In genomic region chr9:114506082-114506390, GRCh38 we compare ENCODE assay signal across 9 cellular contexts. TPM values are rescaled to one million over a fixed set of nuclear protein-coding genes. Genes with fewer than 3 reads are reported as not detected.
A peak's percentile ranks its signal among the peaks of the same experiment; 100 is the strongest.
DNase-seq lines count a peak whose midpoint lies in the region; ATAC-seq and TF ChIP-seq lines count a peak whose summit lies in the region.
"Had no signal": no experiment of that assay in that cellular context is flagged by ENCODE, and none has a peak within 500 bp of the region (broad histone marks: within the 10 kb centered on the region; RNA-seq: fewer than 3 reads in every experiment).

No MANE protein-coding gene starts in this region.

- H3K36me3 ChIP-seq in adipocyte (ENCODE audit: control insufficient read depth, insufficient read depth, low read length, severe bottlenecking) (no peaks in the 10 kb centered on the region), left lung (no peaks in the 10 kb centered on the region), subcutaneous abdominal adipose tissue (ENCODE audit: control insufficient read depth in 5 of 5, insufficient read depth in 5 of 5, low read length in 5 of 5) (no peaks in the 10 kb centered on the region)

- H3K4me3 ChIP-seq in adipocyte (ENCODE audit: low read length) (peak overlapping the region; percentile 89), left lung (peak overlapping the region; percentile 52 to 53), subcutaneous abdominal adipose tissue (ENCODE audit: low read depth in 1 of 5, low read length in 5 of 5) (peak overlapping the region; percentile 64 to 78 (median 68))

- H3K27me3 ChIP-seq in adipocyte (replicated peaks; ENCODE audit: control insufficient read depth, insufficient read depth, low read length) (peaks cover 29% of the 10 kb centered on the region), left lung (peaks cover 21 to 93% of the 10 kb centered on the region in 2 donors), subcutaneous abdominal adipose tissue (ENCODE audit: control insufficient read depth in 5 of 5, insufficient read depth in 4 of 5, low read length in 5 of 5) (peaks cover 0 to 11% (median 4%) of the 10 kb centered on the region in 5 donors)

- no peak for DNase-seq in activated CD8-positive, alpha-beta memory T cell treated with anti-CD3 and anti-CD28 coated beads, Interleukin-2, amount 10 ng/mL, durations not matched to agents 7 days and 5 days
- no peak for DNase-seq in activated CD8-positive, alpha-beta memory T cell treated with anti-CD3 and anti-CD28 coated beads for 24 hours
- DNase-seq in adipocyte (ENCODE audit: low read depth) (no peak), left lung (no peak)
- no peak for DNase-seq in stimulated activated CD4-positive, alpha-beta T cell treated with anti-CD3 and anti-CD28 coated beads, Interleukin-12 subunit alpha, Interleukin-12 subunit beta, amount 100 ng/mL, for 4 hours
- DNase-seq in stimulated activated CD4-positive, alpha-beta T cell treated with anti-CD3 and anti-CD28 coated beads, Interleukin-4, amount 100 ng/mL, for 4 hours, result no peak

- H3K27me3 Mint-ChIP-seq in activated CD8-positive, alpha-beta memory T cell treated with anti-CD3 and anti-CD28 coated beads, Interleukin-2, amount 10 ng/mL, durations not matched to agents 7 days and 5 days, result peaks cover 60% of the 10 kb centered on the region

- H3K4me1 ChIP-seq in adipocyte (ENCODE audit: control insufficient read depth, insufficient read depth, low read length), result no peaks in the 10 kb centered on the region
- H3K4me1 ChIP-seq in left lung, result peaks cover 3 to 26% of the 10 kb centered on the region in 2 donors
- H3K4me1 ChIP-seq in subcutaneous abdominal adipose tissue (ENCODE audit: control insufficient read depth in 5 of 5, insufficient read depth in 5 of 5, low read length in 5 of 5), result peaks cover 2 to 30% (median 19%) of the 10 kb centered on the region in 5 donors

- H3K4me1 Mint-ChIP-seq in activated CD8-positive, alpha-beta memory T cell treated with anti-CD3 and anti-CD28 coated beads, Interleukin-2, amount 10 ng/mL, durations not matched to agents 7 days and 5 days, result peaks cover 30% of the 10 kb centered on the region

- H3K9me3 ChIP-seq in adipocyte (ENCODE audit: control insufficient read depth, low read length) (no peaks in the 10 kb centered on the region), left lung (no peaks in the 10 kb centered on the region), subcutaneous abdominal adipose tissue (ENCODE audit: control insufficient read depth in 5 of 5, low read length in 5 of 5) (no peaks in the 10 kb centered on the region)

- H3K9ac ChIP-seq in adipocyte (ENCODE audit: low read length), result peak overlapping the region; percentile 78
- peak overlapping the region in 1 of 5 donors; percentile 69 for H3K9ac ChIP-seq in subcutaneous abdominal adipose tissue (ENCODE audit: low read length in 5 of 5)

- TF ChIP-seq CTCF in left lung (IDR thresholded peaks at IDR 0.05), result no peak

- H3K4me3 Mint-ChIP-seq in activated CD8-positive, alpha-beta memory T cell treated with anti-CD3 and anti-CD28 coated beads, Interleukin-2, amount 10 ng/mL, durations not matched to agents 7 days and 5 days, result peak overlapping the region; percentile 69

- no peaks in the 10 kb centered on the region for H3K9me3 Mint-ChIP-seq in activated CD8-positive, alpha-beta memory T cell treated with anti-CD3 and anti-CD28 coated beads, Interleukin-2, amount 10 ng/mL, durations not matched to agents 7 days and 5 days (ENCODE audit: low read depth)

- CTCF ChIA-PET in activated CD8-positive, alpha-beta memory T cell treated with anti-CD3 and anti-CD28 coated beads, Interleukin-2, amount 10 ng/mL, durations not matched to agents 7 days and 5 days (lab: Charles Lee), result interaction anchor here (1.5 to 10.6 kb wide), 6 partner anchors 19 to 147 kb away, joined by 3 to 105 read pairs (median 24); no protein-coding TSS in a partner anchor

- H3K36me3 Mint-ChIP-seq in activated CD8-positive, alpha-beta memory T cell treated with anti-CD3 and anti-CD28 coated beads, Interleukin-2, amount 10 ng/mL, durations not matched to agents 7 days and 5 days, result no peaks in the 10 kb centered on the region

- no peak overlapping the region for H3K27ac Mint-ChIP-seq in activated CD8-positive, alpha-beta memory T cell treated with anti-CD3 and anti-CD28 coated beads, Interleukin-2, amount 10 ng/mL, durations not matched to agents 7 days and 5 days

- H3K27ac ChIP-seq in left lung, result no peak overlapping the region
- no peak overlapping the region for H3K27ac ChIP-seq in subcutaneous abdominal adipose tissue (ENCODE audit: low read depth, low read length)
- H3K27ac ChIP-seq: epithelial cell of prostate had no signal

- ATAC-seq in activated CD8-positive, alpha-beta memory T cell treated with anti-CD3 and anti-CD28 coated beads, Interleukin-2, amount 10 ng/mL, durations not matched to agents 7 days and 5 days, result no peak
- ATAC-seq in left lung (no peak), GM18519 (IDR thresholded peaks at IDR 0.05; ENCODE audit: low FRiP score, unreplicated experiment) (no peak)

- intact Hi-C loops in left lung (cut with DNase I), result no loop called here

RNA-seq across cellular contexts. Expression of gene WHRN, which starts 0.8 kb away (rescaled TPM):
- 10 to 100 TPM in 1 of 2 experiments, 1 to 10 TPM in 1; 6.5 to 12.4 TPM for total RNA-seq in activated CD8-positive, alpha-beta memory T cell treated with anti-CD3 and anti-CD28 coated beads, Interleukin-2, amount 10 ng/mL, durations not matched to agents 7 days and 5 days
- 1 to 10 TPM; 5.1 to 6.8 TPM for total RNA-seq in left lung
